14 cellular contexts compared by ENCODE assay signal in genomic region chr1:41613646-41614592, GRCh38.
A peak's percentile ranks its signal among the peaks of the same experiment; 100 is the strongest.
DNase-seq lines count a peak whose midpoint lies in the region; ATAC-seq and TF ChIP-seq lines count a peak whose summit lies in the region.
"Had no signal": no experiment of that assay in that cellular context is flagged by ENCODE, and none has a peak within 500 bp of the region (broad histone marks: within the 10 kb centered on the region; RNA-seq: fewer than 3 reads in every experiment).

No MANE protein-coding gene starts in this region.

- H3K27ac ChIP-seq in brain microvascular endothelial cell: no peak overlapping the region
- H3K27ac ChIP-seq: SJSA1 had no signal

- TF ChIP-seq CTCF in brain microvascular endothelial cell (IDR thresholded peaks at IDR 0.05; ENCODE audit: low read depth, low read length, missing control alignments): no peak

- in situ Hi-C loops in brain microvascular endothelial cell (cut with HindIII; ENCODE audit: low pct_ligation_motif_present, low sequenced_read_pairs): no loop called here

- H3K4me3 ChIP-seq in brain microvascular endothelial cell (ENCODE audit: low read depth, low read length): no peak overlapping the region
- H3K4me3 ChIP-seq: SJSA1 had no signal

- DNase-seq in AG20443 (ENCODE audit: low spot score) (peak; percentile 43), HCEC 1CT (peak; percentile 53), brain microvascular endothelial cell (peak; percentile 43), mesenteric fat pad (ENCODE audit: low spot score) (peak; percentile 51), HuH-7.5 (ENCODE audit: low spot score) (no peak), SW 1271 (lab: John Stamatoyannopoulos, UW) (no peak)
- DNase-seq: activated gamma-delta T cell; CD4-positive, alpha-beta memory T cell; cortex of kidney; H7 had no signal

- H3K36me3 ChIP-seq in brain microvascular endothelial cell (replicated peaks): no peaks in the 10 kb centered on the region
- H3K36me3 ChIP-seq: SJSA1 had no signal

- ATAC-seq in HG02870 (IDR thresholded peaks at IDR 0.05; ENCODE audit: unreplicated experiment) (no peak), esophagus mucosa (no peak)
- ATAC-seq: left lobe of liver had no signal

- H3K27me3 ChIP-seq in brain microvascular endothelial cell (replicated peaks): no peaks in the 10 kb centered on the region
- H3K27me3 ChIP-seq: SJSA1 had no signal

Comparison
In these comparisons a context has a peak if more than half of its experiments do, and no peak if none do; other contexts are left out.
1. DNase-seq: peak in AG20443 (single experiment), HCEC 1CT (single experiment), brain microvascular endothelial cell (single experiment) and mesenteric fat pad (single experiment); none in HuH-7.5 (single experiment) and SW 1271 (0 of 2).